Comparison of ENCODE assay signal across 27 cellular contexts in the genomic region with DNA sequence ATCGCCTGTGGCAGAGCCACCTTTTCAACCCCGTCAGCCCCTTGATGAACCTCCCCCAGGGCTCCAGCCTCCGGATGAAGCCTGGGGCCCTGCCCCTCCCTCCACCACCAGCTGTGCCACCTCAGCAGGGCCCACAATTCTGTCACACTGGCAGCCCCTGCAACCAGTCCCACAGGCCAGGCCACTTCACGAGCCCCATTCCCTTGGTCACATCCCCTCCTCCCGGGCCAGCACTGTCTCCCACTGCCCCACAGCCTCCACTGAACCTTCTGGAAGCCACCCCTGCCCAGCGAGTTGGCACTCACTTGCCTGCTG.
"Had no signal": no experiment of that assay in that cellular context is flagged by ENCODE, and none has a peak within 500 bp of the region (broad histone marks: within the 10 kb centered on the region; RNA-seq: fewer than 3 reads in every experiment).

No MANE protein-coding gene starts in this region.

- H3K36me3 ChIP-seq: breast epithelium, left ventricle myocardium inferior, pancreas, right atrium auricular region, WERI-Rb-1 had no signal

- ATAC-seq: activated CD8-positive, alpha-beta memory T cell treated with anti-CD3 and anti-CD28 coated beads, Interleukin-2, amount 10 ng/mL, durations not matched to agents 7 days and 5 days; activated CD8-positive, alpha-beta T cell treated with anti-CD3 and anti-CD28 coated beads for 36 hours; esophagus mucosa; pancreas; psoas muscle; stimulated activated naive CD8-positive, alpha-beta T cell treated with anti-CD3 and anti-CD28 coated beads, Interleukin-15, amount 100 ng/mL, for 72 hours had no signal

- H3K27me3 Mint-ChIP-seq: activated CD4-positive, alpha-beta T cell treated with anti-CD3 and anti-CD28 coated beads, Interleukin-2, amount 10 ng/mL, durations not matched to agents 7 days and 5 days; activated CD8-positive, alpha-beta memory T cell treated with anti-CD3 and anti-CD28 coated beads, Interleukin-2, amount 10 ng/mL, durations not matched to agents 7 days and 5 days; activated CD8-positive, alpha-beta T cell treated with anti-CD3 and anti-CD28 coated beads for 36 hours; activated naive CD4-positive, alpha-beta T cell treated with anti-CD3 and anti-CD28 coated beads, Interleukin-2, amount 50 U/mL, for 24 hours; central memory CD8-positive, alpha-beta T cell; stimulated activated naive CD8-positive, alpha-beta T cell treated with anti-CD3 and anti-CD28 coated beads, Interleukin-15, amount 100 ng/mL, for 72 hours; type B pancreatic cell had no signal

- H3K4me1 ChIP-seq: breast epithelium, pancreas had no signal

- H3K4me3 ChIP-seq: breast epithelium, hepatocyte, left ventricle myocardium inferior, pancreas, psoas muscle, right atrium auricular region had no signal

- H3K36me3 Mint-ChIP-seq: activated CD8-positive, alpha-beta memory T cell treated with anti-CD3 and anti-CD28 coated beads, Interleukin-2, amount 10 ng/mL, durations not matched to agents 7 days and 5 days; activated naive CD4-positive, alpha-beta T cell treated with anti-CD3 and anti-CD28 coated beads, Interleukin-2, amount 50 U/mL, for 24 hours; type B pancreatic cell had no signal

- H3K27ac ChIP-seq: breast epithelium, hepatocyte, left ventricle myocardium inferior, pancreas, psoas muscle, right atrium auricular region, WERI-Rb-1 had no signal

- H3K9me3 Mint-ChIP-seq: activated CD4-positive, alpha-beta T cell treated with anti-CD3 and anti-CD28 coated beads, Interleukin-2, amount 10 ng/mL, durations not matched to agents 7 days and 5 days; activated CD8-positive, alpha-beta T cell treated with anti-CD3 and anti-CD28 coated beads for 36 hours; activated naive CD4-positive, alpha-beta T cell treated with anti-CD3 and anti-CD28 coated beads, Interleukin-2, amount 50 U/mL, for 24 hours; central memory CD8-positive, alpha-beta T cell; mesothelial cell of epicardium; nephron; stimulated activated naive CD8-positive, alpha-beta T cell treated with anti-CD3 and anti-CD28 coated beads, Interleukin-15, amount 100 ng/mL, for 72 hours; type B pancreatic cell had no signal

- FAIRE-seq: colon, endothelial cell of umbilical vein, frontal cortex, pancreas had no signal

- H3K4me3 Mint-ChIP-seq: activated CD4-positive, alpha-beta T cell treated with anti-CD3 and anti-CD28 coated beads, Interleukin-2, amount 10 ng/mL, durations not matched to agents 7 days and 5 days; activated CD8-positive, alpha-beta memory T cell treated with anti-CD3 and anti-CD28 coated beads, Interleukin-2, amount 10 ng/mL, durations not matched to agents 7 days and 5 days; activated CD8-positive, alpha-beta T cell treated with anti-CD3 and anti-CD28 coated beads for 36 hours; activated naive CD4-positive, alpha-beta T cell treated with anti-CD3 and anti-CD28 coated beads, Interleukin-2, amount 50 U/mL, for 24 hours; central memory CD8-positive, alpha-beta T cell; mesothelial cell of epicardium; nephron; stimulated activated naive CD8-positive, alpha-beta T cell treated with anti-CD3 and anti-CD28 coated beads, Interleukin-15, amount 100 ng/mL, for 72 hours; type B pancreatic cell had no signal

- H2AFZ ChIP-seq: hepatocyte had no signal

- DNase-seq: activated CD4-positive, alpha-beta T cell treated with anti-CD3 and anti-CD28 coated beads, Interleukin-2, amount 10 ng/mL, durations not matched to agents 7 days and 5 days; activated CD4-positive, CD25-positive, alpha-beta regulatory T cell treated with anti-CD3 and anti-CD28 coated beads, Interleukin-2, amount 50 U/mL, for 72 hours; activated CD8-positive, alpha-beta memory T cell treated with anti-CD3 and anti-CD28 coated beads, Interleukin-2, amount 10 ng/mL, durations not matched to agents 7 days and 5 days; activated CD8-positive, alpha-beta T cell treated with anti-CD3 and anti-CD28 coated beads for 36 hours; activated gamma-delta T cell treated with Interleukin-2 at 50 U/mL for 16 hours; activated T-cell treated with anti-CD3 and anti-CD28 coated beads for 4 hours; effector memory CD4-positive, alpha-beta T cell; glutamatergic neuron; kidney glomerular epithelial cell; left ventricle myocardium inferior; pancreas; psoas muscle; stimulated activated CD4-positive, alpha-beta T cell treated with anti-CD3 and anti-CD28 coated beads, Interleukin-1b, Interleukin-23, amount 100 ng/mL, for 48 hours; stimulated activated naive CD8-positive, alpha-beta T cell treated with anti-CD3 and anti-CD28 coated beads, Interleukin-15, amount 100 ng/mL, for 72 hours; WERI-Rb-1 had no signal

- H3K4me2 ChIP-seq: hepatocyte had no signal

- H3K9me3 ChIP-seq: breast epithelium, left ventricle myocardium inferior, pancreas, psoas muscle, right atrium auricular region had no signal

- H3K4me1 Mint-ChIP-seq: activated CD4-positive, alpha-beta T cell treated with anti-CD3 and anti-CD28 coated beads, Interleukin-2, amount 10 ng/mL, durations not matched to agents 7 days and 5 days; activated CD8-positive, alpha-beta memory T cell treated with anti-CD3 and anti-CD28 coated beads, Interleukin-2, amount 10 ng/mL, durations not matched to agents 7 days and 5 days; activated naive CD4-positive, alpha-beta T cell treated with anti-CD3 and anti-CD28 coated beads, Interleukin-2, amount 50 U/mL, for 24 hours had no signal

- H3K27ac Mint-ChIP-seq: activated CD4-positive, alpha-beta T cell treated with anti-CD3 and anti-CD28 coated beads, Interleukin-2, amount 10 ng/mL, durations not matched to agents 7 days and 5 days; activated CD8-positive, alpha-beta memory T cell treated with anti-CD3 and anti-CD28 coated beads, Interleukin-2, amount 10 ng/mL, durations not matched to agents 7 days and 5 days; activated CD8-positive, alpha-beta T cell treated with anti-CD3 and anti-CD28 coated beads for 36 hours; activated naive CD4-positive, alpha-beta T cell treated with anti-CD3 and anti-CD28 coated beads, Interleukin-2, amount 50 U/mL, for 24 hours; mesothelial cell of epicardium; nephron; type B pancreatic cell had no signal

- H3K27me3 ChIP-seq: breast epithelium, hepatocyte, pancreas, right atrium auricular region had no signal
